ENCODE assay signal across 12 cellular contexts in genomic region chr3:69649120-69649519, GRCh38.
DNase-seq lines count a peak whose midpoint lies in the region; ATAC-seq, FAIRE-seq and TF ChIP-seq lines count a peak whose summit lies in the region.
"Had no signal": no experiment of that assay in that cellular context is flagged by ENCODE, and none has a peak within 500 bp of the region (broad histone marks: within the 10 kb centered on the region; RNA-seq: fewer than 3 reads in every experiment).

No MANE protein-coding gene starts in this region.

- intact Hi-C loops in kidney (cut with DNase I), result no loop called here

- no peak overlapping the region for H3K27ac ChIP-seq in kidney (ENCODE audit: low read depth in 2 of 2, low read length in 2 of 2)

- peaks cover 0 to 3% of the 10 kb centered on the region in 2 donors for H3K4me1 ChIP-seq in kidney (ENCODE audit: control insufficient read depth in 1 of 2, insufficient read depth in 1 of 2, low read depth in 1 of 2, low read length in 2 of 2)

- in situ Hi-C loops in GM13977 (cut with MboI; ENCODE audit: low pct_unique_long_range_greater_than_20kb, low sequenced_read_pairs, unreplicated experiment), result no loop called here

- H3K4me3 ChIP-seq in kidney (ENCODE audit: low read length in 2 of 2), result no peak overlapping the region

- DNase-seq in COLO829 (ENCODE audit: low spot score) (peak; percentile 97), M059J (ENCODE audit: low read depth) (peak; percentile 17), dermis blood vessel endothelial cell (peak; percentile 60), kidney tubule cell (ENCODE audit: low spot score) (peak; percentile 85), C1 segment of cervical spinal cord (lab: John Stamatoyannopoulos, UW) (no peak), kidney (no peak), GM13977 (ENCODE audit: low spot score) (no peak)
- DNase-seq: activated CD4-positive, alpha-beta T cell treated with anti-CD3 and anti-CD28 coated beads, Interleukin-2, amount 50 U/mL, for 1 hour; CD4-positive, CD25-positive, alpha-beta regulatory T cell; NCI-H1930; T-helper 17 cell had no signal

- no peaks in the 10 kb centered on the region for H3K36me3 ChIP-seq in kidney (ENCODE audit: control insufficient read depth in 1 of 2, insufficient read depth in 2 of 2, low read length in 2 of 2)

- ATAC-seq in GM21786 (IDR thresholded peaks at IDR 0.05; ENCODE audit: unreplicated experiment), result no peak
- ATAC-seq: T-helper 17 cell had no signal

- FAIRE-seq in kidney (lab: Jason Lieb, UNC), result no peak

- H3K9ac ChIP-seq in kidney (ENCODE audit: low read length in 2 of 2), result no peak overlapping the region

- H3K9me3 ChIP-seq in kidney (ENCODE audit: control insufficient read depth in 1 of 2, low read length in 2 of 2), result no peaks in the 10 kb centered on the region

- TF ChIP-seq CTCF in kidney (IDR thresholded peaks at IDR 0.05; ENCODE audit: borderline replicate concordance, extremely low read depth, insufficient read depth) (no peak), GM13977 (IDR thresholded peaks at IDR 0.05; ENCODE audit: extremely low read depth, insufficient read depth, missing control alignments) (no peak)

Comparison
In these comparisons a context has a peak if more than half of its experiments do, and no peak if none do; other contexts are left out.
1. DNase-seq: peak in COLO829 (single experiment), M059J (single experiment), dermis blood vessel endothelial cell (single experiment) and kidney tubule cell (single experiment); none in C1 segment of cervical spinal cord (0 of 14), kidney (single experiment) and GM13977 (single experiment).